20 cellular contexts compared by ENCODE assay signal in genomic region chr10:112752268-112752667, GRCh38.
A peak's percentile ranks its signal among the peaks of the same experiment; 100 is the strongest.
DNase-seq lines count a peak whose midpoint lies in the region; ATAC-seq, FAIRE-seq and TF ChIP-seq lines count a peak whose summit lies in the region.
"Had no signal": no experiment of that assay in that cellular context is flagged by ENCODE, and none has a peak within 500 bp of the region (broad histone marks: within the 10 kb centered on the region; RNA-seq: fewer than 3 reads in every experiment).

No MANE protein-coding gene starts in this region.

- no peak overlapping the region for H4K8ac ChIP-seq in neuronal stem cell (ENCODE audit: low read depth, low read length)

- H2BK5ac ChIP-seq in neuronal stem cell (ENCODE audit: low read length) = no peak overlapping the region

- no peaks in the 10 kb centered on the region for H3K9me3 ChIP-seq in GM23248 (ENCODE audit: low read depth)
- H3K9me3 ChIP-seq in HepG2 (ENCODE audit: low read length) = no peaks in the 10 kb centered on the region
- H3K9me3 ChIP-seq in neuronal stem cell (replicated peaks in 1 of 2; ENCODE audit: control insufficient read depth in 2 of 2, insufficient read depth in 1 of 2, low read depth in 1 of 2, low read length in 2 of 2) = no peaks in the 10 kb centered on the region

- H3K27ac ChIP-seq in GM23248 (no peak overlapping the region), HepG2 (ENCODE audit: extremely low read length, insufficient read depth, low read length) (peak overlapping the region; percentile 86), neuronal stem cell (replicated peaks; ENCODE audit: low read length) (no peak overlapping the region)

- BruUV-seq in HepG2 (replicated peaks; lab: Mats Ljungman, UMichigan) = no TSS peak

- no peak overlapping the region for H3K18ac ChIP-seq in neuronal stem cell (ENCODE audit: low read length)

- H2BK15ac ChIP-seq in neuronal stem cell (ENCODE audit: low read length) = no peak overlapping the region

- peak; percentile 14 for DNase-seq in GM23248
- DNase-seq in cardiac fibroblast (ENCODE audit: low read depth in 2 of 2) = peak; percentile 20 to 32
- no peak for DNase-seq in HepG2 (ENCODE audit: low spot score)
- peak; percentile 27 for DNase-seq in skeletal muscle cell (ENCODE audit: low read depth)
- DNase-seq in neuronal stem cell (ENCODE audit: low spot score) = no peak
- DNase-seq in SKM-1 (lab: John Stamatoyannopoulos, UW; ENCODE audit: unreplicated experiment) = no peak
- no peak for DNase-seq in Kasumi-1 (lab: John Stamatoyannopoulos, UW)
- DNase-seq: ACHN; CD4-positive, alpha-beta memory T cell; DND-41; NCI-H1048; NCI-H2081 treated with DMSO at 0.1 percent for 48 hours; NCI-H226; NCI-H748 treated with DMSO at 0.1 percent for 48 hours; PC-3 had no signal

- no peak overlapping the region for H3K9ac ChIP-seq in GM23248
- H3K9ac ChIP-seq in HepG2 (ENCODE audit: insufficient read depth, low read depth, low read length) = peak overlapping the region; percentile 15; the same call in 1 of the 2 replicates
- H3K9ac ChIP-seq in neuronal stem cell (ENCODE audit: low read depth, low read length, poor library complexity) = no peak overlapping the region

- POLR2A ChIA-PET in HepG2 (lab: Yijun Ruan, JAX) = interaction anchor here (1.0 to 2.4 kb wide), 7 partner anchors 8 to 198 kb away, joined by 3 to 12 read pairs (median 5); no protein-coding TSS in a partner anchor

- H2AFZ ChIP-seq in GM23248 (no peak overlapping the region), HepG2 (ENCODE audit: low read length) (no peak overlapping the region), neuronal stem cell (ENCODE audit: low read length) (no peak overlapping the region)

- no peaks in the 10 kb centered on the region for H3K79me1 ChIP-seq in neuronal stem cell (ENCODE audit: low read depth, low read length)

- ATAC-seq in HepG2 (peak; percentile 20; the same call in 2 of the 3 replicates), HG02610 (IDR thresholded peaks at IDR 0.05; ENCODE audit: unreplicated experiment) (no peak)
- ATAC-seq: PC-3, Right ventricle myocardium inferior, SK-N-SH treated with all-trans-retinoic acid at 6 μM for 48 hours had no signal

- TF ChIP-seq RAD21 in HepG2 (CRISPR knock-in tag; IDR thresholded peaks at IDR 0.05) = no peak

- peaks cover 26% of the 10 kb centered on the region for H3K4me1 ChIP-seq in GM23248 (ENCODE audit: insufficient read depth)
- H3K4me1 ChIP-seq in HepG2 (ENCODE audit: insufficient read depth, low read length) = peaks cover 83% of the 10 kb centered on the region
- peaks cover 9 to 24% of the 10 kb centered on the region in 2 donors for H3K4me1 ChIP-seq in neuronal stem cell (ENCODE audit: control insufficient read depth in 2 of 2, insufficient read depth in 1 of 2, low read depth in 1 of 2, low read length in 2 of 2)

- H3K14ac ChIP-seq in neuronal stem cell (ENCODE audit: low read length) = no peak overlapping the region

- peak; percentile 68 for FAIRE-seq in HepG2 (lab: Jason Lieb, UNC)
- FAIRE-seq: D721Med, H54 had no signal

- TF ChIP-seq EP300 in HepG2 (IDR thresholded peaks at IDR 0.05; ENCODE audit: low read depth in 2 of 2, low read length in 2 of 2) (no peak), HepG2 (CRISPR knock-in tag; IDR thresholded peaks at IDR 0.05; ENCODE audit: borderline replicate concordance) (no peak)

- H3K4me2 ChIP-seq in GM23248 (ENCODE audit: unreplicated experiment) (no peak overlapping the region), HepG2 (ENCODE audit: low read depth, low read length) (peak overlapping the region; percentile 28; the same call in 1 of the 2 replicates), neuronal stem cell (ENCODE audit: insufficient read depth, low read length, poor library complexity, severe bottlenecking) (no peak overlapping the region)

- intact Hi-C loops in HepG2 (cut with micrococcal nuclease; ENCODE audit: unreplicated experiment) = no loop called here

- H4K91ac ChIP-seq in neuronal stem cell (ENCODE audit: low read depth, low read length, poor library complexity) = no peak overlapping the region

- H3K4me3 ChIP-seq in GM23248 (no peak overlapping the region), cardiac fibroblast (replicated peaks in 1 of 2; ENCODE audit: low read depth in 2 of 2, low read length in 2 of 2) (no peak overlapping the region), HepG2 (replicated peaks in 1 of 3; ENCODE audit: insufficient read depth in 1 of 3, low read depth in 2 of 3, low read length in 3 of 3) (no peak overlapping the region), skeletal muscle cell (ENCODE audit: low read depth, low read length) (no peak overlapping the region), neuronal stem cell (ENCODE audit: low read length in 2 of 2) (no peak overlapping the region)

- no peak overlapping the region for H3K23ac ChIP-seq in neuronal stem cell (ENCODE audit: low read depth, low read length, poor library complexity)

- no peak overlapping the region for H2BK12ac ChIP-seq in neuronal stem cell (ENCODE audit: low read length)

- in situ Hi-C loops in GM23248 (cut with MboI) = no loop called here
- in situ Hi-C loops in HepG2 (cut with HindIII; ENCODE audit: extremely low pct_ligation_motif_present, low pct_unique_long_range_greater_than_20kb) = no loop called here

- H3K79me2 ChIP-seq in GM23248 (ENCODE audit: insufficient read depth) (no peaks in the 10 kb centered on the region), HepG2 (ENCODE audit: insufficient read depth, low read length) (no peaks in the 10 kb centered on the region)

- H3K9me2 ChIP-seq in GM23248 (ENCODE audit: insufficient read depth) = no peaks in the 10 kb centered on the region

- TF ChIP-seq POLR2A in HepG2 (IDR thresholded peaks at IDR 0.05; ENCODE audit: insufficient read depth in 1 of 2, low read depth in 2 of 2, low read length in 2 of 2) = no peak

- CTCF ChIA-PET in HepG2 (lab: Yijun Ruan, JAX; ENCODE audit: low intra/inter-chr PET ratio, low total read pairs) = no interaction called here

- no peak overlapping the region for H2BK120ac ChIP-seq in neuronal stem cell (ENCODE audit: low read depth, low read length)

- peaks cover 30% of the 10 kb centered on the region for H3F3A ChIP-seq in GM23248 (ENCODE audit: insufficient read depth)

- TF ChIP-seq CTCF in cardiac fibroblast (IDR thresholded peaks at IDR 0.05; ENCODE audit: low read depth, low read length) = no peak
- no peak for TF ChIP-seq CTCF in HepG2 (CRISPR knock-in tag; IDR thresholded peaks at IDR 0.05)

- no peak overlapping the region for H2AK5ac ChIP-seq in neuronal stem cell (ENCODE audit: low read depth, low read length)

- no peaks in the 10 kb centered on the region for H4K20me1 ChIP-seq in GM23248 (ENCODE audit: insufficient read depth)
- H4K20me1 ChIP-seq in HepG2 (ENCODE audit: insufficient read depth, low read length) = no peaks in the 10 kb centered on the region

- WGBS in GM23248 (ENCODE audit: low coverage in 1 of 2, low lambda C conversion rate in 2 of 2, missing lambda C conversion rate in 2 of 2), 2 experiments = 77 to 92% methylated on average over 3 of the region's 3 CpGs
- WGBS in HepG2 (ENCODE audit: low lambda C conversion rate) = 22% methylated on average over 3 of the region's 3 CpGs
- WGBS in neuronal stem cell (ENCODE audit: extremely low coverage in 2 of 2, insufficient read length in 2 of 2, insufficient replicate concordance in 1 of 2), 2 donors = no CpG with 5 or more reads among the region's 3 CpGs

- no peak overlapping the region for H3K4ac ChIP-seq in neuronal stem cell (ENCODE audit: low read length)

- H3K27me3 ChIP-seq in GM23248 (replicated peaks; ENCODE audit: insufficient read depth) = no peaks in the 10 kb centered on the region
- no peaks in the 10 kb centered on the region for H3K27me3 ChIP-seq in HepG2 (ENCODE audit: control insufficient read depth in 1 of 2, insufficient read depth in 2 of 2, low read length in 2 of 2)
- no peaks in the 10 kb centered on the region for H3K27me3 ChIP-seq in neuronal stem cell (ENCODE audit: control insufficient read depth in 3 of 3, insufficient read depth in 3 of 3, low read depth in 1 of 3, low read length in 3 of 3)

- H3K36me3 ChIP-seq in GM23248 (ENCODE audit: low read depth) = no peaks in the 10 kb centered on the region
- H3K36me3 ChIP-seq in HepG2 (replicated peaks in 1 of 2; ENCODE audit: control insufficient read depth in 1 of 2, insufficient read depth in 2 of 2, low read length in 2 of 2) = no peaks in the 10 kb centered on the region; a peak in 1 of 5 replicates
- no peaks in the 10 kb centered on the region for H3K36me3 ChIP-seq in neuronal stem cell (replicated peaks in 1 of 2; ENCODE audit: control insufficient read depth in 2 of 2, insufficient read depth in 2 of 2, low read length in 2 of 2)

TF ChIP-seq in HepG2, 621 proteins besides CTCF, POLR2A, EP300 and RAD21 (continues in another document):
- TF ChIP-seq DRAP1 (CRISPR knock-in tag; IDR thresholded peaks at IDR 0.05) = no peak
- no peak for TF ChIP-seq ZNF784 (CRISPR knock-in tag; IDR thresholded peaks at IDR 0.05; ENCODE audit: borderline replicate concordance)
- TF ChIP-seq FOSL2 (CRISPR knock-in tag; IDR thresholded peaks at IDR 0.05) = 0 out of 2 replicates have a peak, but pooled peaks have one; percentile 19
- TF ChIP-seq ZNF331 (CRISPR knock-in tag; IDR thresholded peaks at IDR 0.05) = no peak
- no peak for TF ChIP-seq KAT8 (CRISPR knock-in tag; IDR thresholded peaks at IDR 0.05)
- no peak for TF ChIP-seq SOX13 (IDR thresholded peaks at IDR 0.05)
- TF ChIP-seq SOX13 (CRISPR knock-in tag; conservative IDR thresholded peaks at IDR 0.05 in 1 of 2, IDR thresholded peaks at IDR 0.05 in 1 of 2) = 0 out of 4 replicates have a peak, but pooled peaks of 1 of the 2 experiments have one; percentile 12
- peak; percentile 50 for TF ChIP-seq GATAD2A (CRISPR knock-in tag; IDR thresholded peaks at IDR 0.05)

Comparison
In these comparisons a context has a peak if more than half of its experiments do, and no peak if none do; other contexts are left out.
1. DNase-seq: peak in GM23248 (single experiment), cardiac fibroblast (2 of 2) and skeletal muscle cell (single experiment); none in HepG2 (single experiment), neuronal stem cell (single experiment), SKM-1 (single experiment) and Kasumi-1 (0 of 2).